In the genomic region with DNA sequence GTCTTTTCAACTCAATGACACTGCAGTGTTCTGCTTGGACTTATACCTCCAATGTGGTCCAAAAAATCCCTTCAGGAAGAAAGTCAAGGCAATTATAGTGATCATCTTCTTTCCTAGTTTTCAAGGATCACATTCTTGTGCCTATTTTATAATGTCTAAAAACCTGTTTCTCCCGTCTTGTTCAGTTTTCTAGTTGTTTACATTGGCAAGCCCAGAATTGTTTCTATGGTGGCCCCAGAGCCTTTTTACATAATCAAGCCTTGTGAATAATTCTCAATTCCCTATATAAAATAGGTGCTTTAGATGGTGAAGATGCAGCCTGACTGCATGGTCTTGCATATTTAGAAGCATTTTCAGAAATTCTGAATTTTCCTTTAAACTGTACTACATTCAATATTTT, we compare ENCODE assay signal across 27 cellular contexts.
"Had no signal": no experiment of that assay in that cellular context is flagged by ENCODE, and none has a peak within 500 bp of the region (broad histone marks: within the 10 kb centered on the region; RNA-seq: fewer than 3 reads in every experiment).

No MANE protein-coding gene starts in this region.

- FAIRE-seq: colon, kidney had no signal

- H3K79me2 ChIP-seq: hepatocyte, parathyroid adenoma had no signal

- H3K4me2 ChIP-seq: hepatocyte had no signal

- H3K9me3 Mint-ChIP-seq: memory B cell; natural killer cell; stimulated activated effector memory CD8-positive, alpha-beta T cell treated with anti-CD3 and anti-CD28 coated beads, Interleukin-12 subunit alpha, Interleukin-12 subunit beta, amount 100 ng/mL, for 72 hours had no signal

- H3K9ac ChIP-seq: parathyroid adenoma had no signal

- H3K4me3 ChIP-seq: dorsolateral prefrontal cortex, gastrocnemius medialis, hepatocyte, lung, prostate gland, sigmoid colon, stomach, thyroid gland, uterus had no signal

- H3K9me3 ChIP-seq: gastrocnemius medialis, prostate gland, sigmoid colon, stomach, thyroid gland, uterus had no signal

- DNase-seq: dorsolateral prefrontal cortex; effector CD4-positive, alpha-beta T cell; foreskin fibroblast; gastrocnemius medialis; head of caudate nucleus; kidney; natural killer cell; occipital lobe; right cardiac atrium; sigmoid colon; stimulated activated CD4-positive, alpha-beta T cell treated with anti-CD3 and anti-CD28 coated beads, Interleukin-2, amount 100 ng/mL, for 24 hours; stimulated activated CD4-positive, alpha-beta T cell treated with anti-CD3 and anti-CD28 coated beads, Interleukin-4, amount 100 ng/mL, for 24 hours; stimulated activated naive CD4-positive, alpha-beta T cell treated with Interleukin-2 at 50 U/mL for 16 hours; stomach; thyroid gland; trophoblast cell; uterus had no signal

- H3K36me3 ChIP-seq: gastrocnemius medialis, prostate gland, sigmoid colon, stomach, thyroid gland, uterus had no signal

- ATAC-seq: esophagus mucosa; gastrocnemius medialis; left lobe of liver; natural killer cell; right cardiac atrium; stimulated activated effector memory CD8-positive, alpha-beta T cell treated with anti-CD3 and anti-CD28 coated beads, Interleukin-12 subunit alpha, Interleukin-12 subunit beta, amount 100 ng/mL, for 72 hours had no signal

- H3K27ac ChIP-seq: dorsolateral prefrontal cortex, epithelial cell of prostate, gastrocnemius medialis, hepatocyte, parathyroid adenoma, prostate gland, sigmoid colon, stomach, thyroid gland, uterus had no signal

- H2AFZ ChIP-seq: hepatocyte, parathyroid adenoma had no signal

- H3K4me1 Mint-ChIP-seq: memory B cell, natural killer cell had no signal

- H3K4me3 Mint-ChIP-seq: memory B cell; natural killer cell; stimulated activated effector memory CD8-positive, alpha-beta T cell treated with anti-CD3 and anti-CD28 coated beads, Interleukin-12 subunit alpha, Interleukin-12 subunit beta, amount 100 ng/mL, for 72 hours had no signal

- H3K4me1 ChIP-seq: gastrocnemius medialis, parathyroid adenoma, prostate gland, sigmoid colon, stomach, uterus had no signal

- H3K27me3 ChIP-seq: gastrocnemius medialis, hepatocyte, sigmoid colon, stomach, thyroid gland, uterus had no signal

- H3K27ac Mint-ChIP-seq: memory B cell; natural killer cell; stimulated activated effector memory CD8-positive, alpha-beta T cell treated with anti-CD3 and anti-CD28 coated beads, Interleukin-12 subunit alpha, Interleukin-12 subunit beta, amount 100 ng/mL, for 72 hours had no signal

- H3K36me3 Mint-ChIP-seq: memory B cell; natural killer cell; stimulated activated effector memory CD8-positive, alpha-beta T cell treated with anti-CD3 and anti-CD28 coated beads, Interleukin-12 subunit alpha, Interleukin-12 subunit beta, amount 100 ng/mL, for 72 hours had no signal
